In genomic region chr10:67230680-67231500, GRCh38 we compare ENCODE assay signal across 7 cellular contexts.
DNase-seq lines count a peak whose midpoint lies in the region; ATAC-seq, FAIRE-seq and TF ChIP-seq lines count a peak whose summit lies in the region.
"Not testable (repeated sequence)": the region's sequence is repeated elsewhere in the genome, so short reads cannot be mapped to it uniquely, and the experiment has no call there.

No MANE protein-coding gene starts in this region.

- in situ Hi-C loops in astrocyte of the cerebellum (cut with HindIII; ENCODE audit: low sequenced_read_pairs) = not testable (repeated sequence)

- H2AFZ ChIP-seq in GM23338 (peak overlapping the region; percentile 93), H1 (ENCODE audit: low read length) (peak overlapping the region; percentile 96), trophoblast cell (ENCODE audit: insufficient read depth, low read length, poor library complexity) (peak overlapping the region; percentile 86)

- not testable (repeated sequence) for H3K9me3 ChIP-seq in H1 (ENCODE audit: insufficient read depth in 2 of 2, low read depth in 1 of 2, low read length in 1 of 2); iPS DF 6.9 (ENCODE audit: control insufficient read depth, insufficient read depth, low read length); right lobe of liver; trophoblast cell (ENCODE audit: insufficient read depth, low read depth, low read length)

- H2BK120ac ChIP-seq in H1 (replicated peaks; ENCODE audit: low read depth, low read length); trophoblast cell (ENCODE audit: insufficient read depth, low read length, poor library complexity): not testable (repeated sequence)

- H3K4ac ChIP-seq in H1 (replicated peaks; ENCODE audit: insufficient read length, low read depth, low read length) = not testable (repeated sequence)
- H3K4ac ChIP-seq in trophoblast cell (ENCODE audit: low read depth, low read length) = peak overlapping the region; percentile 24

- H3K18ac ChIP-seq in H1 (ENCODE audit: extremely low read depth, low read length); trophoblast cell (ENCODE audit: low read length): not testable (repeated sequence)

- H3K23ac ChIP-seq in H1 (ENCODE audit: insufficient read length); trophoblast cell (ENCODE audit: low read length): not testable (repeated sequence)

- not testable (repeated sequence) for H3K36me3 Mint-ChIP-seq in GM23338 (ENCODE audit: low read depth)

- not testable (repeated sequence) for H2AK5ac ChIP-seq in H1 (ENCODE audit: low read depth, low read length); trophoblast cell (ENCODE audit: low read length)

- not testable (repeated sequence) for H3K27ac ChIP-seq in GM23338 (ENCODE audit: low read depth); H1 (ENCODE audit: low read depth, low read length); iPS DF 6.9 (ENCODE audit: low read length); trophoblast cell (ENCODE audit: low read depth, low read length)
- peak overlapping the region in 2 of 3 donors; percentile 80 to 82 for H3K27ac ChIP-seq in right lobe of liver

- not testable (repeated sequence) for TF ChIP-seq CTCF in GM23338 (conservative IDR thresholded peaks at IDR 0.05; ENCODE audit: low read depth in 2 of 2); astrocyte of the cerebellum (IDR thresholded peaks at IDR 0.05; ENCODE audit: low read depth, low read length, missing control alignments); H1 (IDR thresholded peaks at IDR 0.05; ENCODE audit: control extremely low read depth in 1 of 3, insufficient read depth in 1 of 3, low read depth in 1 of 3, low read length in 3 of 3); right lobe of liver (IDR thresholded peaks at IDR 0.05)

- H4K20me1 ChIP-seq in GM23338 (replicated peaks; ENCODE audit: insufficient read depth); H1 (replicated peaks in 1 of 2; ENCODE audit: control insufficient read depth in 1 of 2, insufficient read depth in 2 of 2, low read length in 2 of 2): not testable (repeated sequence)

- not testable (repeated sequence) for H4K91ac ChIP-seq in H1 (replicated peaks; ENCODE audit: insufficient read length, low read length)
- peak overlapping the region; percentile 51 for H4K91ac ChIP-seq in trophoblast cell (ENCODE audit: low read depth, low read length)

- WGBS in H1 (ENCODE audit: extremely low coverage in 1 of 2, insufficient coverage in 1 of 2, insufficient read length in 1 of 2, insufficient replicate concordance in 2 of 2, low coverage in 1 of 2, low lambda C conversion rate in 2 of 2, missing lambda C conversion rate in 1 of 2), 2 experiments = 14% methylated on average over 26 of the region's 29 CpGs; no CpG with 5 or more reads in 1 of the 2 experiments
- WGBS in iPS DF 6.9 (ENCODE audit: insufficient coverage, insufficient read length) = no CpG with 5 or more reads among the region's 29 CpGs
- WGBS in right lobe of liver (ENCODE audit: insufficient coverage, low coverage, low lambda C conversion rate, missing lambda C conversion rate) = 7% methylated on average over 13 of the region's 29 CpGs
- no CpG with 5 or more reads among the region's 29 CpGs for WGBS in trophoblast cell (ENCODE audit: extremely low coverage, insufficient coverage, insufficient read length)

- not testable (repeated sequence) for H3K4me1 ChIP-seq in GM23338 (ENCODE audit: insufficient read depth); H1 (replicated peaks in 1 of 4; ENCODE audit: control insufficient read depth in 3 of 4, insufficient read depth in 4 of 4, low read length in 3 of 4); iPS DF 6.9 (ENCODE audit: control insufficient read depth, insufficient read depth, low read length); right lobe of liver; trophoblast cell (ENCODE audit: control insufficient read depth in 1 of 2, insufficient read depth in 2 of 2, low read length in 2 of 2)

- H3K4me3 Mint-ChIP-seq in GM23338 = peak overlapping the region; percentile 84

- peak overlapping the region in 3 of 4 experiments; percentile 43 to 70 (median 59); a peak in 6 of 7 replicates for H3K9ac ChIP-seq in H1 (replicated peaks in 1 of 4; ENCODE audit: extremely low read depth in 1 of 4, low read depth in 3 of 4, low read length in 3 of 4)
- not testable (repeated sequence) for H3K9ac ChIP-seq in trophoblast cell (ENCODE audit: low read length)

- H3K27ac Mint-ChIP-seq in GM23338 = peak overlapping the region; percentile 72; the same call in 1 of the 2 replicates

- not testable (repeated sequence) for H2BK5ac ChIP-seq in H1 (ENCODE audit: low read depth, low read length); trophoblast cell (ENCODE audit: low read depth, low read length, poor library complexity)

- H3K4me1 Mint-ChIP-seq in GM23338 = peaks cover 13% of the 10 kb centered on the region

- H3K23me2 ChIP-seq in H1 (ENCODE audit: low read depth, low read length) = not testable (repeated sequence)

- not testable (repeated sequence) for H3K14ac ChIP-seq in H1 (ENCODE audit: insufficient read length)
- peak overlapping the region; percentile 64 for H3K14ac ChIP-seq in trophoblast cell (ENCODE audit: low read length)

- not testable (repeated sequence) for H3K79me1 ChIP-seq in H1 (ENCODE audit: low read depth, low read length); trophoblast cell (ENCODE audit: low read length)

- CTCF ChIA-PET in H1 (lab: Charles Lee; ENCODE audit: partially characterized antibody) = not testable (repeated sequence)

- H3K4me2 ChIP-seq in GM23338 = peak overlapping the region; percentile 84
- H3K4me2 ChIP-seq in H1 (ENCODE audit: insufficient read depth in 1 of 2, low read depth in 2 of 2, low read length in 2 of 2) = peak overlapping the region; percentile 62 to 74
- H3K4me2 ChIP-seq in trophoblast cell (ENCODE audit: low read length) = peak overlapping the region; percentile 84

- H3K36me3 ChIP-seq in GM23338 (ENCODE audit: insufficient read depth); H1 (ENCODE audit: control insufficient read depth in 2 of 4, insufficient read depth in 4 of 4, low read length in 3 of 4); iPS DF 6.9 (ENCODE audit: control insufficient read depth, insufficient read depth, low read length); right lobe of liver; trophoblast cell (ENCODE audit: control insufficient read depth in 1 of 2, insufficient read depth in 2 of 2, low read length in 2 of 2): not testable (repeated sequence)

- not testable (repeated sequence) for DNase-seq in GM23338 (ENCODE audit: low spot score); astrocyte of the cerebellum (ENCODE audit: low read depth); iPS DF 6.9 (ENCODE audit: low read depth, low spot score); trophoblast cell
- DNase-seq in NCI-H510A treated with DMSO at 0.1 percent for 48 hours (lab: John Stamatoyannopoulos, UW) = peak; percentile 8
- peak in 1 of 2 experiments; percentile 71 for DNase-seq in H1 (ENCODE audit: low read depth in 1 of 2, low spot score in 2 of 2)
- DNase-seq in right lobe of liver = peak; percentile 69 to 89 (median 81)

- not testable (repeated sequence) for H3K27me3 Mint-ChIP-seq in GM23338 (ENCODE audit: insufficient read depth, low read depth, poor library complexity)

- intact Hi-C loops in right lobe of liver (cut with DNase I) = not testable (repeated sequence)

- H2BK12ac ChIP-seq in H1 (ENCODE audit: low read depth, low read length) = 0 out of 2 replicates have a peak overlapping the region, but pooled peaks have one; percentile 11
- H2BK12ac ChIP-seq in trophoblast cell (ENCODE audit: low read length) = not testable (repeated sequence)

- not testable (repeated sequence) for FAIRE-seq in H1 (lab: Jason Lieb, UNC)

- H3K79me2 ChIP-seq in GM23338 (replicated peaks; ENCODE audit: insufficient read depth); H1 (ENCODE audit: control insufficient read depth in 1 of 2, insufficient read depth in 2 of 2, low read length in 2 of 2); trophoblast cell (ENCODE audit: control insufficient read depth, insufficient read depth, low read length, poor library complexity): not testable (repeated sequence)

- ATAC-seq in GM23338 = not testable (repeated sequence)
- ATAC-seq in right lobe of liver = peak; percentile 67 to 79 (median 74)

- not testable (repeated sequence) for TF ChIP-seq RAD21 in H1 (IDR thresholded peaks at IDR 0.05 in 1 of 2, conservative IDR thresholded peaks at IDR 0.05 in 1 of 2; ENCODE audit: low read depth in 2 of 2, low read length in 2 of 2)

- H3K56ac ChIP-seq in H1 (replicated peaks; ENCODE audit: insufficient read length, low read depth, low read length) = not testable (repeated sequence)

- not testable (repeated sequence) for H2BK15ac ChIP-seq in H1 (ENCODE audit: low read length)

- peaks cover 15% of the 10 kb centered on the region; the same call in 2 of the 3 replicates for H3K9me3 Mint-ChIP-seq in GM23338

- H4K8ac ChIP-seq in H1 (ENCODE audit: extremely low read depth, insufficient read depth, low read length) = not testable (repeated sequence)
- H4K8ac ChIP-seq in trophoblast cell (ENCODE audit: low read depth, low read length) = peak overlapping the region; percentile 76

- H3K9me2 ChIP-seq in GM23338 (ENCODE audit: insufficient read depth) = not testable (repeated sequence)

- not testable (repeated sequence) for H4K5ac ChIP-seq in H1 (ENCODE audit: insufficient read length, low read depth, low read length)

- H2BK20ac ChIP-seq in H1 (ENCODE audit: low read length) = not testable (repeated sequence)

- 0 out of 3 replicates have a peak, but pooled peaks of 1 of the 2 experiments have one; percentile 21 for TF ChIP-seq POLR2A in H1 (IDR thresholded peaks at IDR 0.05; ENCODE audit: control extremely low read depth in 1 of 2, low read depth in 2 of 2, low read length in 2 of 2)
- not testable (repeated sequence) for TF ChIP-seq POLR2A in right lobe of liver (IDR thresholded peaks at IDR 0.05)

- not testable (repeated sequence) for H3K27me3 ChIP-seq in GM23338 (ENCODE audit: insufficient read depth); H1 (replicated peaks in 1 of 4; ENCODE audit: control insufficient read depth in 3 of 4, extremely low read depth in 1 of 4, insufficient read depth in 3 of 4, low read length in 3 of 4); iPS DF 6.9 (ENCODE audit: control insufficient read depth, insufficient read depth, low read length); right lobe of liver; trophoblast cell (ENCODE audit: insufficient read depth, low read length)

- H3F3A ChIP-seq in GM23338 (replicated peaks; ENCODE audit: low read depth) = not testable (repeated sequence)

- H4K12ac ChIP-seq in trophoblast cell (ENCODE audit: low read depth, low read length) = peak overlapping the region; percentile 56

- POLR2A ChIA-PET in H1 (lab: Charles Lee; ENCODE audit: partially characterized antibody) = interaction anchor here (0.7 kb wide), 1 partner anchor 9 kb away, joined by 3 read pairs; no protein-coding TSS in a partner anchor

- H3K4me3 ChIP-seq in GM23338 (peak overlapping the region; percentile 69), astrocyte of the cerebellum (ENCODE audit: low read depth, low read length) (peak overlapping the region; percentile 22), H1 (ENCODE audit: extremely low read depth in 1 of 4, insufficient read depth in 2 of 4, low read depth in 3 of 4, low read length in 4 of 4) (peak overlapping the region; percentile 35 to 59 (median 40)), iPS DF 6.9 (ENCODE audit: low read length) (peak overlapping the region; percentile 63; the same call in 1 of the 2 replicates), right lobe of liver (peak overlapping the region; percentile 23 to 54 (median 49)), trophoblast cell (ENCODE audit: low read depth, low read length) (peak overlapping the region; percentile 75)

- not testable (repeated sequence) for TF ChIP-seq EP300 in H1 (IDR thresholded peaks at IDR 0.05; ENCODE audit: borderline replicate concordance in 1 of 2, low read depth in 2 of 2, low read length in 2 of 2)

Comparison
In these comparisons a context has a peak if more than half of its experiments do, and no peak if none do; other contexts are left out.
1. H3K4me3 ChIP-seq: peak in every context shown above with its lines; median percentile 75 in trophoblast cell; 69 in GM23338; 63 in iPS DF 6.9; 49 in right lobe of liver; 40 in H1; 22 in astrocyte of the cerebellum.